In genomic region chr5:103340132-103340531, GRCh38 we compare ENCODE assay signal across 19 cellular contexts.
DNase-seq lines count a peak whose midpoint lies in the region; ATAC-seq, FAIRE-seq and TF ChIP-seq lines count a peak whose summit lies in the region.
"Had no signal": no experiment of that assay in that cellular context is flagged by ENCODE, and none has a peak within 500 bp of the region (broad histone marks: within the 10 kb centered on the region; RNA-seq: fewer than 3 reads in every experiment).

No MANE protein-coding gene starts in this region.

- H4K20me1 ChIP-seq in KMS-11 (ENCODE audit: insufficient read depth), result no peaks in the 10 kb centered on the region
- H4K20me1 ChIP-seq: BLaER1 had no signal

- no peaks in the 10 kb centered on the region for H3K79me2 ChIP-seq in KMS-11 (ENCODE audit: insufficient read depth, low read depth)

- no peak overlapping the region for H2AFZ ChIP-seq in KMS-11 (ENCODE audit: low read depth)

- DNase-seq in frontal cortex (ENCODE audit: low spot score in 2 of 2) (no peak), NCI-H128 (lab: John Stamatoyannopoulos, UW; ENCODE audit: unreplicated experiment) (no peak), aorta (no peak), NCI-H2227 treated with DMSO at 0.1 percent for 48 hours (lab: John Stamatoyannopoulos, UW) (no peak)
- DNase-seq: Caco-2; CD4-positive, CD25-positive, alpha-beta regulatory T cell; CD8-positive, alpha-beta T cell; DMS153; DND-41; GDM1; GM23248; H7; HCEC 1CT had no signal

- H3K9me3 ChIP-seq in aorta (ENCODE audit: control insufficient read depth, low read length), result no peaks in the 10 kb centered on the region
- H3K9me3 ChIP-seq: Caco-2 had no signal

- intact Hi-C loops in aorta (cut with DNase I), result no loop called here

- no peak overlapping the region for H3K9ac ChIP-seq in KMS-11
- H3K9ac ChIP-seq: BLaER1, GM23248 had no signal

- WGBS in aorta, 2 donors, result 86% methylated on average over 2 of the region's 2 CpGs

- peak overlapping the region; percentile 61; the same call in 1 of the 2 replicates for H3K27ac ChIP-seq in KMS-11
- no peak overlapping the region for H3K27ac ChIP-seq in aorta (ENCODE audit: low read depth in 1 of 2, low read length in 2 of 2)
- H3K27ac ChIP-seq: BLaER1, C4-2B, GM23248 had no signal

- H3K27me3 ChIP-seq in KMS-11 (ENCODE audit: insufficient read depth, low read depth), result no peaks in the 10 kb centered on the region
- no peaks in the 10 kb centered on the region for H3K27me3 ChIP-seq in aorta (ENCODE audit: control insufficient read depth in 1 of 2, insufficient read depth in 2 of 2, low read length in 1 of 2)
- H3K27me3 ChIP-seq: BLaER1 had no signal

- ATAC-seq in aorta (ENCODE audit: low FRiP score), result no peak
- ATAC-seq: CD8-positive, alpha-beta T cell had no signal

- FAIRE-seq in G401.6 (lab: Jason Lieb, UNC) (peak; percentile 71), frontal cortex (lab: Jason Lieb, UNC) (peak; percentile 26)
- FAIRE-seq: GM12891, H1 had no signal

- peak overlapping the region; percentile 39; the same call in 1 of the 2 replicates for H3K4me2 ChIP-seq in KMS-11
- H3K4me2 ChIP-seq: BLaER1 had no signal

- H3K4me1 ChIP-seq in KMS-11 (ENCODE audit: low read depth, poor library complexity, severe bottlenecking) (peaks cover 31% of the 10 kb centered on the region), aorta (ENCODE audit: control insufficient read depth in 1 of 2, insufficient read depth in 2 of 2, low read length in 2 of 2) (no peaks in the 10 kb centered on the region)
- H3K4me1 ChIP-seq: BLaER1, Caco-2 had no signal

- TF ChIP-seq CTCF in KMS-11 (conservative IDR thresholded peaks at IDR 0.05; ENCODE audit: low read depth, low read length), result no peak

- H3K36me3 ChIP-seq in KMS-11 (ENCODE audit: insufficient read depth), result no peaks in the 10 kb centered on the region
- no peaks in the 10 kb centered on the region for H3K36me3 ChIP-seq in aorta (ENCODE audit: control insufficient read depth in 1 of 2, insufficient read depth in 2 of 2, low read length in 1 of 2)
- H3K36me3 ChIP-seq: BLaER1 had no signal

- H3K4me3 ChIP-seq in KMS-11 (IDR thresholded peaks at IDR 0.05; ENCODE audit: insufficient read depth, low read depth, low read length) (no peak overlapping the region), aorta (ENCODE audit: low read length in 2 of 2) (no peak overlapping the region)
- H3K4me3 ChIP-seq: BLaER1, GM23248 had no signal
